Comparison of ENCODE assay signal across 23 cellular contexts in genomic region chr19:57314146-57314545, GRCh38.
"Had no signal": no experiment of that assay in that cellular context is flagged by ENCODE, and none has a peak within 500 bp of the region (broad histone marks: within the 10 kb centered on the region; RNA-seq: fewer than 3 reads in every experiment).

No MANE protein-coding gene starts in this region.

- H3K27ac Mint-ChIP-seq: activated CD4-positive, alpha-beta memory T cell treated with anti-CD3 and anti-CD28 coated beads for 36 hours; activated CD4-positive, alpha-beta T cell treated with anti-CD3 and anti-CD28 coated beads for 36 hours; activated CD8-positive, alpha-beta memory T cell treated with anti-CD3 and anti-CD28 coated beads, Interleukin-2, amount 10 ng/mL, durations not matched to agents 7 days and 5 days; activated naive CD8-positive, alpha-beta T cell treated with anti-CD3 and anti-CD28 coated beads for 36 hours; activated T-helper 17 cell treated with anti-CD3 and anti-CD28 coated beads, Interleukin-2, amount 50 U/mL, for 72 hours; immature natural killer cell; nephron; stimulated activated memory B cell treated with anti-CD40 and anti-IgM and Interleukin-4, amounts not matched to agents 10 μg/mL and 1 μg/mL and 100 μg/mL, for 72 hours had no signal

- H3K27me3 ChIP-seq: esophagus muscularis mucosa had no signal

- DNase-seq: activated CD4-positive, alpha-beta memory T cell treated with anti-CD3 and anti-CD28 coated beads for 36 hours; activated CD4-positive, alpha-beta T cell treated with anti-CD3 and anti-CD28 coated beads for 36 hours; activated CD8-positive, alpha-beta memory T cell treated with anti-CD3 and anti-CD28 coated beads, Interleukin-2, amount 10 ng/mL, durations not matched to agents 7 days and 5 days; activated naive CD4-positive, alpha-beta T cell; activated naive CD8-positive, alpha-beta T cell treated with anti-CD3 and anti-CD28 coated beads for 36 hours; activated T-cell treated with anti-CD3 and anti-CD28 coated beads, Interleukin-2, amount 50 U/mL, for 1 hour; amniotic stem cell; dermis blood vessel endothelial cell; effector memory CD4-positive, alpha-beta T cell; immature natural killer cell; kidney glomerular epithelial cell; left ventricle myocardium inferior; mammary epithelial cell; midbrain; nucleus accumbens; posterior cingulate gyrus; spleen; stimulated activated CD4-positive, alpha-beta T cell treated with anti-CD3 and anti-CD28 coated beads, Interleukin-4, amount 100 ng/mL, for 4 hours had no signal

- H3K4me3 Mint-ChIP-seq: activated CD4-positive, alpha-beta memory T cell treated with anti-CD3 and anti-CD28 coated beads for 36 hours; activated CD4-positive, alpha-beta T cell treated with anti-CD3 and anti-CD28 coated beads for 36 hours; activated CD8-positive, alpha-beta memory T cell treated with anti-CD3 and anti-CD28 coated beads, Interleukin-2, amount 10 ng/mL, durations not matched to agents 7 days and 5 days; activated naive CD8-positive, alpha-beta T cell treated with anti-CD3 and anti-CD28 coated beads for 36 hours; activated T-helper 17 cell treated with anti-CD3 and anti-CD28 coated beads, Interleukin-2, amount 50 U/mL, for 72 hours; immature natural killer cell; nephron; stimulated activated memory B cell treated with anti-CD40 and anti-IgM and Interleukin-4, amounts not matched to agents 10 μg/mL and 1 μg/mL and 100 μg/mL, for 72 hours had no signal

- FAIRE-seq: endothelial cell of umbilical vein had no signal

- H3K4me1 Mint-ChIP-seq: activated CD4-positive, alpha-beta T cell treated with anti-CD3 and anti-CD28 coated beads for 36 hours; activated T-helper 17 cell treated with anti-CD3 and anti-CD28 coated beads, Interleukin-2, amount 50 U/mL, for 72 hours; nephron had no signal

- H3K36me3 ChIP-seq: esophagus muscularis mucosa, left ventricle myocardium inferior, spleen had no signal

- H3K4me3 ChIP-seq: esophagus muscularis mucosa, left ventricle myocardium inferior, spleen had no signal

- ATAC-seq: activated CD4-positive, alpha-beta T cell treated with anti-CD3 and anti-CD28 coated beads for 36 hours; activated CD8-positive, alpha-beta memory T cell treated with anti-CD3 and anti-CD28 coated beads, Interleukin-2, amount 10 ng/mL, durations not matched to agents 7 days and 5 days; activated T-helper 17 cell treated with anti-CD3 and anti-CD28 coated beads, Interleukin-2, amount 50 U/mL, for 72 hours; stimulated activated memory B cell treated with anti-CD40 and anti-IgM and Interleukin-4, amounts not matched to agents 10 μg/mL and 1 μg/mL and 100 μg/mL, for 72 hours had no signal

- H3K9me3 ChIP-seq: esophagus muscularis mucosa, left ventricle myocardium inferior had no signal

- H3K4me1 ChIP-seq: left ventricle myocardium inferior, spleen had no signal

- H3K27ac ChIP-seq: esophagus muscularis mucosa, left ventricle myocardium inferior, spleen had no signal
